Comparison of ENCODE assay signal across 8 cellular contexts in genomic region chr4:186726440-186727148, GRCh38. TPM values are rescaled to one million over a fixed set of nuclear protein-coding genes. Genes with fewer than 3 reads are reported as not detected.
A peak's percentile ranks its signal among the peaks of the same experiment; 100 is the strongest.
DNase-seq lines count a peak whose midpoint lies in the region; ATAC-seq and TF ChIP-seq lines count a peak whose summit lies in the region.

No MANE protein-coding gene starts in this region.

- DNase-seq in COLO668 (lab: John Stamatoyannopoulos, UW; ENCODE audit: unreplicated experiment) (peak; percentile 73), globus pallidus (ENCODE audit: low spot score) (peak; percentile 71), omental fat pad (ENCODE audit: low spot score) (no peak)
- DNase-seq in activated CD8-positive, alpha-beta T cell treated with anti-CD3 and anti-CD28 coated beads, Interleukin-2, amount 10 ng/mL, durations not matched to agents 7 days and 5 days, result no peak

- peaks cover 37% of the 10 kb centered on the region for H3K27me3 Mint-ChIP-seq in activated CD8-positive, alpha-beta T cell treated with anti-CD3 and anti-CD28 coated beads, Interleukin-2, amount 10 ng/mL, durations not matched to agents 7 days and 5 days (ENCODE audit: low read depth)

- H3K4me3 Mint-ChIP-seq in activated CD8-positive, alpha-beta T cell treated with anti-CD3 and anti-CD28 coated beads, Interleukin-2, amount 10 ng/mL, durations not matched to agents 7 days and 5 days, result peak overlapping the region; percentile 34

- H3K4me1 Mint-ChIP-seq in activated CD8-positive, alpha-beta T cell treated with anti-CD3 and anti-CD28 coated beads, Interleukin-2, amount 10 ng/mL, durations not matched to agents 7 days and 5 days (ENCODE audit: low read depth), result peaks cover 11% of the 10 kb centered on the region

- TF ChIP-seq CTCF in omental fat pad (IDR thresholded peaks at IDR 0.05), result no peak

- H3K27ac Mint-ChIP-seq in activated CD8-positive, alpha-beta T cell treated with anti-CD3 and anti-CD28 coated beads, Interleukin-2, amount 10 ng/mL, durations not matched to agents 7 days and 5 days, result peak overlapping the region; percentile 46

- no peak; the same call in 1 of the 2 replicates for TF ChIP-seq RAD21 in Ishikawa (IDR thresholded peaks at IDR 0.05; ENCODE audit: low read depth)

- CTCF ChIA-PET in activated CD8-positive, alpha-beta T cell treated with anti-CD3 and anti-CD28 coated beads, Interleukin-2, amount 10 ng/mL, durations not matched to agents 7 days and 5 days (lab: Charles Lee), result no interaction called here

- no peaks in the 10 kb centered on the region for H3K9me3 Mint-ChIP-seq in activated CD8-positive, alpha-beta T cell treated with anti-CD3 and anti-CD28 coated beads, Interleukin-2, amount 10 ng/mL, durations not matched to agents 7 days and 5 days (ENCODE audit: insufficient read depth)

- 0 out of 2 replicates have a peak, but pooled peaks have one; percentile 28 for TF ChIP-seq EP300 in Ishikawa (IDR thresholded peaks at IDR 0.05; ENCODE audit: borderline replicate concordance)

- POLR2A ChIA-PET in activated CD8-positive, alpha-beta T cell treated with anti-CD3 and anti-CD28 coated beads, Interleukin-2, amount 10 ng/mL, durations not matched to agents 7 days and 5 days (lab: Charles Lee), result no interaction called here

- no peak for ATAC-seq in activated CD8-positive, alpha-beta T cell treated with anti-CD3 and anti-CD28 coated beads, Interleukin-2, amount 10 ng/mL, durations not matched to agents 7 days and 5 days
- ATAC-seq in omental fat pad (ENCODE audit: low FRiP score) (peak; percentile 49), GM21528 (IDR thresholded peaks at IDR 0.05; ENCODE audit: low FRiP score, unreplicated experiment) (no peak), GM21825 (IDR thresholded peaks at IDR 0.05; ENCODE audit: unreplicated experiment) (no peak), GM21717 (IDR thresholded peaks at IDR 0.05; ENCODE audit: unreplicated experiment) (no peak)

- H3K36me3 Mint-ChIP-seq in activated CD8-positive, alpha-beta T cell treated with anti-CD3 and anti-CD28 coated beads, Interleukin-2, amount 10 ng/mL, durations not matched to agents 7 days and 5 days (ENCODE audit: low read depth), result peaks cover 10% of the 10 kb centered on the region

TF ChIP-seq in Ishikawa, 13 proteins besides CTCF, POLR2A, EP300 and RAD21:
- peak; percentile 62 for TF ChIP-seq CREB1 (IDR thresholded peaks at IDR 0.05; ENCODE audit: low read depth)
- TF ChIP-seq ZBTB7A (IDR thresholded peaks at IDR 0.05; ENCODE audit: low read depth), result peak; percentile 89
- 0 out of 2 replicates have a peak, but pooled peaks have one; percentile 6 for TF ChIP-seq USF1 (IDR thresholded peaks at IDR 0.05)
- peak; percentile 53; the same call in 1 of the 2 replicates for TF ChIP-seq TCF12 (IDR thresholded peaks at IDR 0.05; ENCODE audit: low read depth)
- TF ChIP-seq YY1 (IDR thresholded peaks at IDR 0.05; ENCODE audit: low read depth), result no peak
- no peak for TF ChIP-seq MAX (IDR thresholded peaks at IDR 0.05)
- peak; percentile 35; the same call in 1 of the 2 replicates for TF ChIP-seq TAF1 (IDR thresholded peaks at IDR 0.05; ENCODE audit: low read depth)

RNA-seq across cellular contexts. Expression of gene FAT1, which starts 2.9 kb away (rescaled TPM):
- total RNA-seq in activated CD8-positive, alpha-beta T cell treated with anti-CD3 and anti-CD28 coated beads, Interleukin-2, amount 10 ng/mL, durations not matched to agents 7 days and 5 days, result not detected
- total RNA-seq in omental fat pad, result 10 to 100 TPM; 35.3 to 90.8 (median 69.9) TPM

Comparison
In these comparisons a context has a peak if more than half of its experiments do, and no peak if none do; other contexts are left out.
1. DNase-seq: peak in COLO668 (single experiment) and globus pallidus (single experiment); none in activated CD8-positive, alpha-beta T cell treated with anti-CD3 and anti-CD28 coated beads, Interleukin-2, amount 10 ng/mL, durations not matched to agents 7 days and 5 days (single experiment) and omental fat pad (single experiment).
2. RNA of gene FAT1, which starts 2.9 kb away (total RNA-seq): 35.3 to 90.8 TPM in omental fat pad; not detected in activated CD8-positive, alpha-beta T cell treated with anti-CD3 and anti-CD28 coated beads, Interleukin-2, amount 10 ng/mL, durations not matched to agents 7 days and 5 days; every median in the first group is over 10 times any median in the second.